ENCODE assay signal across 8 cellular contexts in genomic region chr4:165493359-165493758, GRCh38.
DNase-seq lines count a peak whose midpoint lies in the region; ATAC-seq and TF ChIP-seq lines count a peak whose summit lies in the region.

No MANE protein-coding gene starts in this region.

- no peaks in the 10 kb centered on the region for H3K79me2 ChIP-seq in OCI-LY3 (ENCODE audit: low read length)

- 0 out of 2 replicates have a peak, but pooled peaks cover 3% of the 10 kb centered on the region for H3K27me3 ChIP-seq in OCI-LY3 (ENCODE audit: low read depth, low read length)

- H3K4me1 ChIP-seq in OCI-LY3 (ENCODE audit: low read length) = peaks cover 3% of the 10 kb centered on the region; the same call in 1 of the 2 replicates

- peak; percentile 88 for ATAC-seq in HG02981 (IDR thresholded peaks at IDR 0.05; ENCODE audit: unreplicated experiment)

- H3K9me3 ChIP-seq in OCI-LY3 (ENCODE audit: insufficient read depth, low read length) = no peaks in the 10 kb centered on the region

- peak overlapping the region; percentile 90 for H2AFZ ChIP-seq in OCI-LY3 (ENCODE audit: low read depth, low read length)

- no peak overlapping the region for H3K27ac ChIP-seq in OCI-LY3 (ENCODE audit: low read length)

- H3K4me3 ChIP-seq in OCI-LY3 (ENCODE audit: low read length) = peak overlapping the region; percentile 68
- peak overlapping the region; percentile 28 for H3K4me3 ChIP-seq in fibroblast of pulmonary artery (replicated peaks; ENCODE audit: low read depth, low read length)

- H4K20me1 ChIP-seq in OCI-LY3 (ENCODE audit: insufficient read depth, low read length) = no peaks in the 10 kb centered on the region

- TF ChIP-seq CTCF in OCI-LY3 (IDR thresholded peaks at IDR 0.05; ENCODE audit: low read depth, low read length) (peak; percentile 98), fibroblast of pulmonary artery (IDR thresholded peaks at IDR 0.05; ENCODE audit: low read length, missing control alignments) (peak; percentile 79)

- peak overlapping the region; percentile 72 for H3K4me2 ChIP-seq in OCI-LY3 (ENCODE audit: low read length)

- no peaks in the 10 kb centered on the region for H3K36me3 ChIP-seq in OCI-LY3 (replicated peaks; ENCODE audit: low read depth, low read length)

- peak overlapping the region; percentile 18 for H3K9ac ChIP-seq in OCI-LY3 (ENCODE audit: low read length)

- DNase-seq in SIG-M5 treated with dmso at 0.1 percent for 504 hours (lab: John Stamatoyannopoulos, UW; ENCODE audit: unreplicated experiment) (peak; percentile 58), SIG-M5 (lab: John Stamatoyannopoulos, UW) (no peak), fibroblast of pulmonary artery (ENCODE audit: low read depth) (peak; percentile 80), non-pigmented ciliary epithelial cell (ENCODE audit: low read depth) (peak; percentile 19), superior temporal gyrus (ENCODE audit: extremely low spot score) (peak; percentile 46)
- DNase-seq in activated T-cell treated with anti-CD3 and anti-CD28 coated beads, Interleukin-2, amount 50 U/mL, for 1 hour = peak; percentile 68
